ENCODE assay signal across 1 cellular context in the genomic region with DNA sequence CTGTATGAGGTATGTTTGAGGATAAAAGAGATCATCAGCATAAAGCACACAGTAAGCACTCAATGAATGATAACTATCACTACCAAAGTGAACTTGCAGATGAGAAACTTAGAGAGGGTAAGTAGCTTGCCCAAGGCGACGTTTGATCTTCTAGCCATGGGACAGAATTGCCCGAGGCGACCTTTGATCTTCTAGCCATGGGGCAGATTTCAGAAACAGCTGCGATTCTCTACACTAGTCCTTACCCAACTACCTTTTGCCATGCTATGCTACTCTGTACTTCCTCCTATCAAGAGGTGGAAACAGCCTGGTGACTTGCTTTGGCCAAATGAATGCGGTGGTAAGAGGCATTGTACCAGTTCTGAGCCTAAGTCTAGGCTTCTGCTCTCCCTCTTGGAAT.
TF ChIP-seq lines count a peak whose summit lies in the region.

No MANE protein-coding gene starts in this region.

TF ChIP-seq in HepG2, 621 proteins besides CTCF, POLR2A, EP300 and RAD21 (continued from another document):
- TF ChIP-seq, protein P1, sequence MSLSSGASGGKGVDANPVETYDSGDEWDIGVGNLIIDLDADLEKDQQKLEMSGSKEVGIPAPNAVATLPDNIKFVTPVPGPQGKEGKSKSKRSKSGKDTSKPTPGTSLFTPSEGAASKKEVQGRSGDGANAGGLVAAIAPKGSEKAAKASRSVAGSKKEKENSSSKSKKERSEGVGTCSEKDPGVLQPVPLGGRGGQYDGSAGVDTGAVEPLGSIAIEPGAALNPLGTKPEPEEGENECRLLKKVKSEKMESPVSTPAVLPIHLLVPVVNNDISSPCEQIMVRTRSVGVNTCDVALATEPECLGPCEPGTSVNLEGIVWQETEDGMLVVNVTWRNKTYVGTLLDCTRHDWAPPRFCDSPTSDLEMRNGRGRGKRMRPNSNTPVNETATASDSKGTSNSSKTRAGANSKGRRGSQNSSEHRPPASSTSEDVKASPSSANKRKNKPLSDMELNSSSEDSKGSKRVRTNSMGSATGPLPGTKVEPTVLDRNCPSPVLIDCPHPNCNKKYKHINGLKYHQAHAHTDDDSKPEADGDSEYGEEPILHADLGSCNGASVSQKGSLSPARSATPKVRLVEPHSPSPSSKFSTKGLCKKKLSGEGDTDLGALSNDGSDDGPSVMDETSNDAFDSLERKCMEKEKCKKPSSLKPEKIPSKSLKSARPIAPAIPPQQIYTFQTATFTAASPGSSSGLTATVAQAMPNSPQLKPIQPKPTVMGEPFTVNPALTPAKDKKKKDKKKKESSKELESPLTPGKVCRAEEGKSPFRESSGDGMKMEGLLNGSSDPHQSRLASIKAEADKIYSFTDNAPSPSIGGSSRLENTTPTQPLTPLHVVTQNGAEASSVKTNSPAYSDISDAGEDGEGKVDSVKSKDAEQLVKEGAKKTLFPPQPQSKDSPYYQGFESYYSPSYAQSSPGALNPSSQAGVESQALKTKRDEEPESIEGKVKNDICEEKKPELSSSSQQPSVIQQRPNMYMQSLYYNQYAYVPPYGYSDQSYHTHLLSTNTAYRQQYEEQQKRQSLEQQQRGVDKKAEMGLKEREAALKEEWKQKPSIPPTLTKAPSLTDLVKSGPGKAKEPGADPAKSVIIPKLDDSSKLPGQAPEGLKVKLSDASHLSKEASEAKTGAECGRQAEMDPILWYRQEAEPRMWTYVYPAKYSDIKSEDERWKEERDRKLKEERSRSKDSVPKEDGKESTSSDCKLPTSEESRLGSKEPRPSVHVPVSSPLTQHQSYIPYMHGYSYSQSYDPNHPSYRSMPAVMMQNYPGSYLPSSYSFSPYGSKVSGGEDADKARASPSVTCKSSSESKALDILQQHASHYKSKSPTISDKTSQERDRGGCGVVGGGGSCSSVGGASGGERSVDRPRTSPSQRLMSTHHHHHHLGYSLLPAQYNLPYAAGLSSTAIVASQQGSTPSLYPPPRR (CRISPR knock-in tag; IDR thresholded peaks at IDR 0.05; ENCODE audit: borderline replicate concordance), result no peak
- TF ChIP-seq KLF11 (CRISPR knock-in tag; IDR thresholded peaks at IDR 0.05) (no peak), RFX5 (IDR thresholded peaks at IDR 0.05; ENCODE audit: low read depth, low read length) (no peak), HNF4A (CRISPR knock-in tag; IDR thresholded peaks at IDR 0.05) (peak; percentile 52; the same call in 1 of the 2 replicates), ZNF670 (CRISPR knock-in tag; IDR thresholded peaks at IDR 0.05; ENCODE audit: borderline replicate concordance) (no peak), RARG (CRISPR knock-in tag; IDR thresholded peaks at IDR 0.05; ENCODE audit: low read depth) (no peak), ZNF513 (CRISPR knock-in tag; conservative IDR thresholded peaks at IDR 0.05) (no peak), ZNF639 (CRISPR knock-in tag; conservative IDR thresholded peaks at IDR 0.05) (no peak)
- TF ChIP-seq, protein P2, sequence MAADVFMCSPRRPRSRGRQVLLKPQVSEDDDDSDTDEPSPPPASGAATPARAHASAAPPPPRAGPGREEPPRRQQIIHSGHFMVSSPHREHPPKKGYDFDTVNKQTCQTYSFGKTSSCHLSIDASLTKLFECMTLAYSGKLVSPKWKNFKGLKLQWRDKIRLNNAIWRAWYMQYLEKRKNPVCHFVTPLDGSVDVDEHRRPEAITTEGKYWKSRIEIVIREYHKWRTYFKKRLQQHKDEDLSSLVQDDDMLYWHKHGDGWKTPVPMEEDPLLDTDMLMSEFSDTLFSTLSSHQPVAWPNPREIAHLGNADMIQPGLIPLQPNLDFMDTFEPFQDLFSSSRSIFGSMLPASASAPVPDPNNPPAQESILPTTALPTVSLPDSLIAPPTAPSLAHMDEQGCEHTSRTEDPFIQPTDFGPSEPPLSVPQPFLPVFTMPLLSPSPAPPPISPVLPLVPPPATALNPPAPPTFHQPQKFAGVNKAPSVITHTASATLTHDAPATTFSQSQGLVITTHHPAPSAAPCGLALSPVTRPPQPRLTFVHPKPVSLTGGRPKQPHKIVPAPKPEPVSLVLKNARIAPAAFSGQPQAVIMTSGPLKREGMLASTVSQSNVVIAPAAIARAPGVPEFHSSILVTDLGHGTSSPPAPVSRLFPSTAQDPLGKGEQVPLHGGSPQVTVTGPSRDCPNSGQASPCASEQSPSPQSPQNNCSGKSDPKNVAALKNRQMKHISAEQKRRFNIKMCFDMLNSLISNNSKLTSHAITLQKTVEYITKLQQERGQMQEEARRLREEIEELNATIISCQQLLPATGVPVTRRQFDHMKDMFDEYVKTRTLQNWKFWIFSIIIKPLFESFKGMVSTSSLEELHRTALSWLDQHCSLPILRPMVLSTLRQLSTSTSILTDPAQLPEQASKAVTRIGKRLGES (CRISPR knock-in tag; IDR thresholded peaks at IDR 0.05; ENCODE audit: borderline replicate concordance), result no peak
